37 cellular contexts compared by ENCODE assay signal in genomic region chr11:92440701-92441338, GRCh38.
DNase-seq lines count a peak whose midpoint lies in the region; ATAC-seq, FAIRE-seq and TF ChIP-seq lines count a peak whose summit lies in the region.
"Had no signal": no experiment of that assay in that cellular context is flagged by ENCODE, and none has a peak within 500 bp of the region (broad histone marks: within the 10 kb centered on the region; RNA-seq: fewer than 3 reads in every experiment).

No MANE protein-coding gene starts in this region.

- H3K27me3 ChIP-seq in RWPE2 (ENCODE audit: insufficient read depth, poor library complexity, severe bottlenecking), result no peaks in the 10 kb centered on the region
- no peaks in the 10 kb centered on the region for H3K27me3 ChIP-seq in neural progenitor cell
- H3K27me3 ChIP-seq: BLaER1, esophagus squamous epithelium, heart right ventricle, sigmoid colon, tibial artery had no signal

- FAIRE-seq in HTR-8/SVneo (lab: Jason Lieb, UNC), result no peak
- FAIRE-seq: G401.6 had no signal

- H3K4me3 Mint-ChIP-seq in neural progenitor cell, result no peak overlapping the region
- H3K4me3 Mint-ChIP-seq in osteocyte (ENCODE audit: unreplicated experiment), result no peak overlapping the region
- H3K4me3 Mint-ChIP-seq: activated CD8-positive, alpha-beta memory T cell treated with anti-CD3 and anti-CD28 coated beads, Interleukin-2, amount 10 ng/mL, durations not matched to agents 7 days and 5 days; activated naive CD8-positive, alpha-beta T cell treated with anti-CD3 and anti-CD28 coated beads, Interleukin-2, amount 50 U/mL, for 24 hours; activated T-cell treated with anti-CD3 and anti-CD28 coated beads, Interleukin-2, amount 50 U/mL, for 4 hours; central memory CD8-positive, alpha-beta T cell; naive thymus-derived CD4-positive, alpha-beta T cell had no signal

- H3K36me3 ChIP-seq in RWPE2 (ENCODE audit: low read depth) (no peaks in the 10 kb centered on the region), neural progenitor cell (no peaks in the 10 kb centered on the region)
- H3K36me3 ChIP-seq: BLaER1, esophagus squamous epithelium, heart right ventricle, MG63, sigmoid colon, tibial artery had no signal

- no peaks in the 10 kb centered on the region for H3F3A ChIP-seq in neural progenitor cell (ENCODE audit: low read depth)

- H3K79me2 ChIP-seq in neural progenitor cell (ENCODE audit: low read depth), result no peaks in the 10 kb centered on the region

- peak overlapping the region; percentile 41 for H3K4me2 ChIP-seq in neural progenitor cell
- H3K4me2 ChIP-seq: BLaER1, PC-9 had no signal

- H3K27ac ChIP-seq in RWPE2 (ENCODE audit: poor library complexity, severe bottlenecking), result no peak overlapping the region
- H3K27ac ChIP-seq in neural progenitor cell, result no peak overlapping the region
- H3K27ac ChIP-seq: BLaER1, esophagus squamous epithelium, heart right ventricle, PC-9, psoas muscle, sigmoid colon, tibial artery had no signal

- H3K9me3 Mint-ChIP-seq in neural progenitor cell (no peaks in the 10 kb centered on the region), osteocyte (ENCODE audit: unreplicated experiment) (no peaks in the 10 kb centered on the region)
- H3K9me3 Mint-ChIP-seq: activated naive CD8-positive, alpha-beta T cell treated with anti-CD3 and anti-CD28 coated beads, Interleukin-2, amount 50 U/mL, for 24 hours; activated T-cell treated with anti-CD3 and anti-CD28 coated beads, Interleukin-2, amount 50 U/mL, for 4 hours had no signal

- H2AFZ ChIP-seq in neural progenitor cell (replicated peaks), result no peak overlapping the region
- H2AFZ ChIP-seq: PC-9 had no signal

- H3K9ac ChIP-seq in neural progenitor cell, result no peak overlapping the region
- H3K9ac ChIP-seq: BLaER1 had no signal

- no peak overlapping the region for H3K4me3 ChIP-seq in RWPE2 (ENCODE audit: severe bottlenecking)
- H3K4me3 ChIP-seq in neural progenitor cell, result no peak overlapping the region
- H3K4me3 ChIP-seq: BLaER1, esophagus squamous epithelium, heart right ventricle, MG63, PC-9, psoas muscle, sigmoid colon, tibial artery had no signal

- TF ChIP-seq CTCF in RWPE2 (IDR thresholded peaks at IDR 0.05; ENCODE audit: poor library complexity, severe bottlenecking), result no peak
- TF ChIP-seq CTCF in neural progenitor cell (IDR thresholded peaks at IDR 0.05), result no peak
- no peak for TF ChIP-seq CTCF in osteocyte (IDR thresholded peaks at IDR 0.05)

- H3K36me3 Mint-ChIP-seq in neural progenitor cell, result peaks cover 3% of the 10 kb centered on the region
- H3K36me3 Mint-ChIP-seq in osteocyte (ENCODE audit: unreplicated experiment), result no peaks in the 10 kb centered on the region
- H3K36me3 Mint-ChIP-seq: activated CD8-positive, alpha-beta memory T cell treated with anti-CD3 and anti-CD28 coated beads, Interleukin-2, amount 10 ng/mL, durations not matched to agents 7 days and 5 days; naive thymus-derived CD4-positive, alpha-beta T cell had no signal

- ATAC-seq in RWPE2 (ENCODE audit: low read depth), result 0 out of 3 replicates have a peak, but pooled peaks have one; percentile 29
- ATAC-seq: activated CD4-positive, CD25-positive, alpha-beta regulatory T cell treated with anti-CD3 and anti-CD28 coated beads, Interleukin-2, amount 50 U/mL, for 24 hours; activated CD8-positive, alpha-beta memory T cell treated with anti-CD3 and anti-CD28 coated beads, Interleukin-2, amount 10 ng/mL, durations not matched to agents 7 days and 5 days; activated naive CD8-positive, alpha-beta T cell treated with anti-CD3 and anti-CD28 coated beads, Interleukin-2, amount 50 U/mL, for 24 hours; activated T-cell treated with anti-CD3 and anti-CD28 coated beads, Interleukin-2, amount 50 U/mL, for 4 hours; heart right ventricle; left ventricle myocardium superior; naive thymus-derived CD4-positive, alpha-beta T cell; psoas muscle; Right ventricle myocardium inferior had no signal

- H3K4me1 ChIP-seq in RWPE2 (ENCODE audit: insufficient read depth, poor library complexity, severe bottlenecking) (no peaks in the 10 kb centered on the region), neural progenitor cell (peaks cover 16% of the 10 kb centered on the region)
- H3K4me1 ChIP-seq: BLaER1, psoas muscle, tibial artery had no signal

- DNase-seq in ELF-1 (ENCODE audit: low read depth, low spot score), result peak; percentile 65
- DNase-seq in RWPE2 (ENCODE audit: low spot score), result no peak
- peak; percentile 42 for DNase-seq in iPS DF 19.7 (ENCODE audit: low read depth, low spot score)
- DNase-seq in neural progenitor cell (ENCODE audit: low spot score), result peak; percentile 34
- no peak for DNase-seq in HTR-8/SVneo (ENCODE audit: insufficient read length, low spot score)
- DNase-seq in activated naive CD4-positive, alpha-beta T cell treated with Interleukin-2 at 50 U/mL for 16 hours, result no peak
- no peak for DNase-seq in cerebellum (ENCODE audit: low spot score)
- no peak for DNase-seq in osteocyte (ENCODE audit: extremely low spot score, unreplicated experiment)
- DNase-seq: activated CD4-positive, alpha-beta T cell treated with anti-CD3 and anti-CD28 coated beads, Interleukin-2, amount 50 U/mL, for 4 hours; activated CD8-positive, alpha-beta memory T cell treated with anti-CD3 and anti-CD28 coated beads, Interleukin-2, amount 10 ng/mL, durations not matched to agents 7 days and 5 days; activated naive CD8-positive, alpha-beta T cell treated with anti-CD3 and anti-CD28 coated beads, Interleukin-2, amount 50 U/mL, for 24 hours; activated T-cell treated with anti-CD3 and anti-CD28 coated beads, Interleukin-2, amount 50 U/mL, for 4 hours; dermis blood vessel endothelial cell; esophagus squamous epithelium; foreskin melanocyte; heart right ventricle; KBM-7; left ventricle myocardium superior; MG63; midbrain; naive thymus-derived CD4-positive, alpha-beta T cell; NCI-H1105 treated with DMSO at 0.1 percent for 48 hours; NCI-H1930; NCI-H526; NK-92 treated with Interleukin-12 subunit alpha and Interleukin-12 subunit beta, amount 100 ng/mL, for 24 hours; occipital lobe; PC-9; psoas muscle; sigmoid colon; stimulated activated CD4-positive, alpha-beta T cell treated with anti-CD3 and anti-CD28 coated beads, Interleukin-4, amount 100 ng/mL, for 24 hours; T-helper 2 cell; tibial artery had no signal

- peaks cover 18% of the 10 kb centered on the region for H3K4me1 Mint-ChIP-seq in neural progenitor cell
- peaks cover 31% of the 10 kb centered on the region for H3K4me1 Mint-ChIP-seq in osteocyte (ENCODE audit: unreplicated experiment)
- H3K4me1 Mint-ChIP-seq: activated CD8-positive, alpha-beta memory T cell treated with anti-CD3 and anti-CD28 coated beads, Interleukin-2, amount 10 ng/mL, durations not matched to agents 7 days and 5 days; activated naive CD8-positive, alpha-beta T cell treated with anti-CD3 and anti-CD28 coated beads, Interleukin-2, amount 50 U/mL, for 24 hours; central memory CD8-positive, alpha-beta T cell had no signal

- no peaks in the 10 kb centered on the region for H4K20me1 ChIP-seq in neural progenitor cell (ENCODE audit: low read depth)
- H4K20me1 ChIP-seq: BLaER1 had no signal

- H3K9me3 ChIP-seq in RWPE2 (ENCODE audit: severe bottlenecking) (no peaks in the 10 kb centered on the region), neural progenitor cell (ENCODE audit: low read depth) (no peaks in the 10 kb centered on the region)
- H3K9me3 ChIP-seq: BLaER1, esophagus squamous epithelium, heart right ventricle, MG63, psoas muscle, sigmoid colon, tibial artery had no signal

- no peaks in the 10 kb centered on the region for H3K27me3 Mint-ChIP-seq in neural progenitor cell (ENCODE audit: insufficient read depth, low read depth)
- no peaks in the 10 kb centered on the region for H3K27me3 Mint-ChIP-seq in osteocyte (ENCODE audit: unreplicated experiment)
- H3K27me3 Mint-ChIP-seq: activated CD8-positive, alpha-beta memory T cell treated with anti-CD3 and anti-CD28 coated beads, Interleukin-2, amount 10 ng/mL, durations not matched to agents 7 days and 5 days; activated naive CD8-positive, alpha-beta T cell treated with anti-CD3 and anti-CD28 coated beads, Interleukin-2, amount 50 U/mL, for 24 hours; central memory CD8-positive, alpha-beta T cell had no signal

- H3K27ac Mint-ChIP-seq in neural progenitor cell, result no peak overlapping the region
- H3K27ac Mint-ChIP-seq in osteocyte (ENCODE audit: unreplicated experiment), result no peak overlapping the region
- H3K27ac Mint-ChIP-seq: activated CD8-positive, alpha-beta memory T cell treated with anti-CD3 and anti-CD28 coated beads, Interleukin-2, amount 10 ng/mL, durations not matched to agents 7 days and 5 days; activated naive CD8-positive, alpha-beta T cell treated with anti-CD3 and anti-CD28 coated beads, Interleukin-2, amount 50 U/mL, for 24 hours; naive thymus-derived CD4-positive, alpha-beta T cell had no signal

Comparison
In these comparisons a context has a peak if more than half of its experiments do, and no peak if none do; other contexts are left out.
1. DNase-seq: peak in ELF-1 (single experiment), iPS DF 19.7 (single experiment) and neural progenitor cell (single experiment); none in RWPE2 (single experiment), HTR-8/SVneo (single experiment), activated naive CD4-positive, alpha-beta T cell treated with Interleukin-2 at 50 U/mL for 16 hours (single experiment), cerebellum (single experiment) and osteocyte (single experiment).